ENCODE assay signal across 10 cellular contexts in the genomic region with DNA sequence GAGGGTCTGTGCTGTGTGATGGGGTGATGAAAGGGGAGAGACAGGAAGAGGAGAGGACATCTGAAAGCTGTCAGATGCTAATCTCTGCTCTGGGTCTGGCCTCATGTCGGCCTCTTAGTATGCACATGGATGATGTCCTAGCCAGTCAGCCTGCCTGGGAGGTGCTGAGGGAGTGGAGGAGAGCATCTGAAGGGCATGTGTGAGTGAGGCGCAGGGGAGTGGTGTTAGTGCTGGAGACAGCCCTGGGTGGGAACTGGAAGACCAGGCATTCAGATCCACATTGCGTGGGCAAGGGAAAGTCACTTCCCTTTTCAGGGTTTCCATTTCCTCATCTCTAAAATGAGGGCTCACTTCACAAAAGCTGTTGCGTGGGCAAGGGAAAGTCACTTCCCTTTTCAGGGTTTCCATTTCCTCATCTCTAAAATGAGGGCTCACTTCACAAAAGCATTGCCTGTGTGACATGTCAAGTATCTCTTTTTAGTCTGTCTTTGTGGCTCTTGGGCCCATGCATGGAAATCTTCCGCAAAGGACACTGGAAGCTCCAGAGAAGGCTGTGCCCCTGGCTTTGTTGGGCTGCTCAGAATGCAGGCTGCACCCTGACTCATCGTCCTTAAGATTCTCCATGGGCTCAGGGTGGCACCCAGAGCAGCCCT. TPM values are rescaled to one million over a fixed set of nuclear protein-coding genes. Genes with fewer than 3 reads are reported as not detected.
DNase-seq lines count a peak whose midpoint lies in the region; ATAC-seq lines count a peak whose summit lies in the region.
"Had no signal": no experiment of that assay in that cellular context is flagged by ENCODE, and none has a peak within 500 bp of the region (broad histone marks: within the 10 kb centered on the region; RNA-seq: fewer than 3 reads in every experiment).

No MANE protein-coding gene starts in this region.

- WGBS in aorta, 2 donors: 89 to 91% methylated on average over 6 of the region's 6 CpGs

- intact Hi-C loops in Right ventricle myocardium inferior (cut with DNase I): no loop called here
- intact Hi-C loops in cardiac septum (cut with DNase I): no loop called here
- intact Hi-C loops in aorta (cut with DNase I): no loop called here
- intact Hi-C loops in activated T-helper 1 cell treated with anti-CD3 and anti-CD28 coated beads, Interleukin-12 subunit alpha, Interleukin-12 subunit beta, Interleukin-2, Interleukin-4 antibody, amounts not matched to agents 30 ng/mL and 10 ng/mL and 1 ng/mL, durations not matched to agents 14 hours and 24 hours and 36 hours (cut with micrococcal nuclease): no loop called here

- H3K9me3 Mint-ChIP-seq in activated T-helper 1 cell treated with anti-CD3 and anti-CD28 coated beads, Interleukin-12 subunit alpha, Interleukin-12 subunit beta, Interleukin-2, Interleukin-4 antibody, amounts not matched to agents 30 ng/mL and 10 ng/mL and 1 ng/mL, durations not matched to agents 14 hours and 24 hours and 36 hours: no peaks in the 10 kb centered on the region

- no peak overlapping the region for H3K27ac ChIP-seq in aorta (ENCODE audit: low read depth in 1 of 2, low read length in 2 of 2)

- no peak overlapping the region for H3K4me3 ChIP-seq in aorta (ENCODE audit: low read length in 2 of 2)

- H3K9me3 ChIP-seq in aorta (ENCODE audit: control insufficient read depth, low read length): no peaks in the 10 kb centered on the region

- H3K36me3 ChIP-seq in aorta (ENCODE audit: control insufficient read depth in 1 of 2, insufficient read depth in 2 of 2, low read length in 1 of 2): no peaks in the 10 kb centered on the region

- H3K4me3 Mint-ChIP-seq in activated T-helper 1 cell treated with anti-CD3 and anti-CD28 coated beads, Interleukin-12 subunit alpha, Interleukin-12 subunit beta, Interleukin-2, Interleukin-4 antibody, amounts not matched to agents 30 ng/mL and 10 ng/mL and 1 ng/mL, durations not matched to agents 14 hours and 24 hours and 36 hours: no peak overlapping the region

- H3K4me1 ChIP-seq in aorta (ENCODE audit: control insufficient read depth in 1 of 2, insufficient read depth in 2 of 2, low read length in 2 of 2): no peaks in the 10 kb centered on the region

- H3K27me3 ChIP-seq in aorta (ENCODE audit: control insufficient read depth in 1 of 2, insufficient read depth in 2 of 2, low read length in 1 of 2): no peaks in the 10 kb centered on the region

- DNase-seq in Right ventricle myocardium inferior (ENCODE audit: missing footprints) (peak; percentile 88), cardiac septum (ENCODE audit: low spot score) (no peak), aorta (peak in 1 of 2 donors; percentile 84), HuH-7 (ENCODE audit: low spot score) (no peak), COLO668 (lab: John Stamatoyannopoulos, UW; ENCODE audit: unreplicated experiment) (no peak)
- no peak for DNase-seq in activated T-helper 1 cell treated with anti-CD3 and anti-CD28 coated beads, Interleukin-12 subunit alpha, Interleukin-12 subunit beta, Interleukin-2, Interleukin-4 antibody, amounts not matched to agents 30 ng/mL and 10 ng/mL and 1 ng/mL, durations not matched to agents 14 hours and 24 hours and 36 hours (ENCODE audit: low spot score)

- no peak overlapping the region for H3K27ac Mint-ChIP-seq in activated T-helper 1 cell treated with anti-CD3 and anti-CD28 coated beads, Interleukin-12 subunit alpha, Interleukin-12 subunit beta, Interleukin-2, Interleukin-4 antibody, amounts not matched to agents 30 ng/mL and 10 ng/mL and 1 ng/mL, durations not matched to agents 14 hours and 24 hours and 36 hours

- peak; percentile 63 for ATAC-seq in Right ventricle myocardium inferior
- peak; percentile 62 for ATAC-seq in HG03565 (IDR thresholded peaks at IDR 0.05; ENCODE audit: unreplicated experiment)
- peak; percentile 30 for ATAC-seq in esophagus mucosa
- ATAC-seq in aorta (ENCODE audit: low FRiP score): peak; percentile 54
- ATAC-seq: Panc1 had no signal

- H3K4me1 Mint-ChIP-seq in activated T-helper 1 cell treated with anti-CD3 and anti-CD28 coated beads, Interleukin-12 subunit alpha, Interleukin-12 subunit beta, Interleukin-2, Interleukin-4 antibody, amounts not matched to agents 30 ng/mL and 10 ng/mL and 1 ng/mL, durations not matched to agents 14 hours and 24 hours and 36 hours (ENCODE audit: low read depth): no peaks in the 10 kb centered on the region

- H3K36me3 Mint-ChIP-seq in activated T-helper 1 cell treated with anti-CD3 and anti-CD28 coated beads, Interleukin-12 subunit alpha, Interleukin-12 subunit beta, Interleukin-2, Interleukin-4 antibody, amounts not matched to agents 30 ng/mL and 10 ng/mL and 1 ng/mL, durations not matched to agents 14 hours and 24 hours and 36 hours (ENCODE audit: low read depth): no peaks in the 10 kb centered on the region

- peaks cover 14% of the 10 kb centered on the region for H3K27me3 Mint-ChIP-seq in activated T-helper 1 cell treated with anti-CD3 and anti-CD28 coated beads, Interleukin-12 subunit alpha, Interleukin-12 subunit beta, Interleukin-2, Interleukin-4 antibody, amounts not matched to agents 30 ng/mL and 10 ng/mL and 1 ng/mL, durations not matched to agents 14 hours and 24 hours and 36 hours (ENCODE audit: insufficient read depth)

RNA-seq across cellular contexts. Expression of a gene that starts 10.1 kb away (rescaled TPM):
- total RNA-seq in Right ventricle myocardium inferior (0.43 TPM), cardiac septum (0.54 TPM), esophagus mucosa (2.0 TPM), aorta (under 1 TPM; 0.30 to 0.58 TPM)
- polyA plus RNA-seq in aorta: 1 to 10 TPM in 1 of 2 donors, under 1 TPM in 1; 0.25 to 1.2 TPM
- not detected in 2 replicates for total RNA-seq in activated T-helper 1 cell treated with anti-CD3 and anti-CD28 coated beads, Interleukin-12 subunit alpha, Interleukin-12 subunit beta, Interleukin-2, Interleukin-4 antibody, amounts not matched to agents 30 ng/mL and 10 ng/mL and 1 ng/mL, durations not matched to agents 14 hours and 24 hours and 36 hours
- total RNA-seq: skeletal muscle tissue had no signal
